ENCODE assay signal across 8 cellular contexts in the genomic region with DNA sequence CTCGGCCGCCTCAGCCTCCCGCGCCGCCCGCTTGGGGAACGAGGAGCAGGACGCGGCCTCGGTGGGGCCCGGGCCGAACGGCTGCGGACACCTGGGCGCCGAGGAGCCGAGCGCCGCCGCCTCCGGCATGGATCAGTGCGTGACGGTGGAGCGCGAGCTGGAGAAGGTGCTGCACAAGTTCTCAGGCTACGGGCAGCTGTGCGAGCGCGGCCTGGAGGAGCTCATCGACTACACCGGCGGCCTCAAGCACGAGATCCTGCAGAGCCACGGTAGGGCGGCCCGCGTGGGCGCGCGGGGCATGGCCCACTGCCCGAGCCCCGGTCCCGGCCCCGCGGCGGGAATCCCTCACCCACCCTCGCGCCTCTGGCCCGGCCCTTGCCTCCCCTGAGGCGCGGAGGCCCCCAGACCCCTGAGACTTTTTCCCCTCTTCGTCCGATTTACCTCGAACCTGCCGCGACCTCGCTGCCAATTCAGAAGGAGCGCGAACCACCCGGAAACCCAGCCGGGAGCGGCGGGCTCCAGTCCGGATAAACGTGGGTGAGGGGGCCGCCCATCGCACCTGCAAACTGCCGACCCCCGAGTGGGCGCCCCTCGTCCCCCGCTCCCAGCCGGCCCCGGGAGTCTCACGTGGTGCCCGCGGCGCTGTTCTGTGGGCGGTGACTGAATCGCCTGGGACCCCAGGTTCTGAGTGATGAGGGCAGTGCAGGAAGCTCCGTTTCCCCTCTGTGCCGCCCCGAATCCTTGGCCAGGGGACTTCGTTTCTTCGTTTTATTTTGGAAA. TPM values are rescaled to one million over a fixed set of nuclear protein-coding genes. Genes with fewer than 3 reads are reported as not detected.
A peak's percentile ranks its signal among the peaks of the same experiment; 100 is the strongest.
DNase-seq lines count a peak whose midpoint lies in the region; ATAC-seq, FAIRE-seq and TF ChIP-seq lines count a peak whose summit lies in the region.
"Not testable (repeated sequence)": the region's sequence is repeated elsewhere in the genome, so short reads cannot be mapped to it uniquely, and the experiment has no call there.

No MANE protein-coding gene starts in this region.

- TF ChIP-seq RAD21 in K562 (CRISPR knock-in tag; conservative IDR thresholded peaks at IDR 0.05 in 1 of 2, IDR thresholded peaks at IDR 0.05 in 1 of 2) = not testable (repeated sequence)

- H2BK120ac ChIP-seq in trophoblast cell (ENCODE audit: insufficient read depth, low read length, poor library complexity) = not testable (repeated sequence)

- DNase-seq in GM03348 (ENCODE audit: low spot score) = peak; percentile 9
- DNase-seq in HEK293T (ENCODE audit: extremely low spot score); LNCaP clone FGC (ENCODE audit: low read depth): not testable (repeated sequence)
- peak; percentile 8 to 30 (median 14) for DNase-seq in activated CD4-positive, CD25-positive, alpha-beta regulatory T cell (lab: John Stamatoyannopoulos, UW)
- peak in 1 of 4 experiments; percentile 50 for DNase-seq in K562 (ENCODE audit: extremely low read depth in 1 of 4, low spot score in 3 of 4)
- peak; percentile 44 to 79 (median 79) for DNase-seq in right cardiac atrium
- peak; percentile 29 to 57 for DNase-seq in trophoblast cell
- DNase-seq in superior temporal gyrus (ENCODE audit: extremely low spot score) = peak; percentile 21

- CTCF ChIA-PET in HEK293T (lab: Yijun Ruan, JAX); K562 (lab: Yijun Ruan, JAX; ENCODE audit: low intra/inter-chr PET ratio): not testable (repeated sequence)

- not testable (repeated sequence) for TF ChIP-seq CTCF in LNCaP clone FGC (IDR thresholded peaks at IDR 0.05; ENCODE audit: control insufficient read depth, extremely low read depth, insufficient read depth); K562 (IDR thresholded peaks at IDR 0.05 in 2 of 3, conservative IDR thresholded peaks at IDR 0.05 in 1 of 3; ENCODE audit: insufficient read depth in 2 of 3, low read depth in 1 of 3, low read length in 3 of 3)

- peak overlapping the region; percentile 75 for H3K14ac ChIP-seq in trophoblast cell (ENCODE audit: low read length)

- H3K27me3 ChIP-seq in K562 (ENCODE audit: control insufficient read depth in 2 of 2, insufficient read depth in 2 of 2, low read length in 2 of 2); right cardiac atrium (ENCODE audit: control insufficient read depth, insufficient read depth); trophoblast cell (ENCODE audit: insufficient read depth, low read length): not testable (repeated sequence)

- H2AK5ac ChIP-seq in trophoblast cell (ENCODE audit: low read length) = not testable (repeated sequence)

- H3K27ac ChIP-seq in K562 (ENCODE audit: extremely low read depth, low read depth, low read length) = peak overlapping the region; percentile 78; the same call in 2 of the 3 replicates
- peak overlapping the region; percentile 87 for H3K27ac ChIP-seq in right cardiac atrium (ENCODE audit: low read length)
- H3K27ac ChIP-seq in trophoblast cell (ENCODE audit: low read depth, low read length) = peak overlapping the region; percentile 74

- H3K4me3 ChIP-seq in LNCaP clone FGC (ENCODE audit: low read depth, low read length) (peak overlapping the region; percentile 59), K562 (peak overlapping the region; percentile 53), right cardiac atrium (ENCODE audit: low read length) (peak overlapping the region; percentile 72), trophoblast cell (ENCODE audit: low read depth, low read length) (peak overlapping the region; percentile 80)

- not testable (repeated sequence) for H3K4ac ChIP-seq in trophoblast cell (ENCODE audit: low read depth, low read length)

- WGBS in K562 (ENCODE audit: insufficient coverage, low coverage, missing lambda C conversion rate) = 1% methylated on average over 14 of the region's 85 CpGs
- under 1% methylated on average over 62 of the region's 85 CpGs for WGBS in right cardiac atrium
- WGBS in trophoblast cell (ENCODE audit: extremely low coverage, insufficient coverage, insufficient read length) = no CpG with 5 or more reads among the region's 85 CpGs

- H3K18ac ChIP-seq in trophoblast cell (ENCODE audit: low read length) = not testable (repeated sequence)

- H3K9ac ChIP-seq in K562 (ENCODE audit: insufficient read depth in 1 of 2, low read depth in 2 of 2, low read length in 2 of 2) = peak overlapping the region; percentile 63 to 95; a peak in 3 of 4 replicates
- peak overlapping the region; percentile 53 for H3K9ac ChIP-seq in trophoblast cell (ENCODE audit: low read length)

- H4K12ac ChIP-seq in trophoblast cell (ENCODE audit: low read depth, low read length) = not testable (repeated sequence)

- TF ChIP-seq EP300 in K562 (IDR thresholded peaks at IDR 0.05; ENCODE audit: low read length) = not testable (repeated sequence)

- H4K8ac ChIP-seq in trophoblast cell (ENCODE audit: low read depth, low read length) = not testable (repeated sequence)

- POLR2A ChIA-PET in HEK293T (lab: Yijun Ruan, JAX); K562 (lab: Yijun Ruan, JAX): not testable (repeated sequence)

- intact Hi-C loops in K562 (cut with micrococcal nuclease); right cardiac atrium (cut with DNase I): not testable (repeated sequence)

- H3K4me2 ChIP-seq in K562 (ENCODE audit: insufficient read depth, low read length) (peak overlapping the region; percentile 62), trophoblast cell (ENCODE audit: low read length) (peak overlapping the region; percentile 78)

- H4K91ac ChIP-seq in trophoblast cell (ENCODE audit: low read depth, low read length) = peak overlapping the region; percentile 62

- not testable (repeated sequence) for H3K79me1 ChIP-seq in trophoblast cell (ENCODE audit: low read length)

- not testable (repeated sequence) for H4K20me1 ChIP-seq in K562 (replicated peaks; ENCODE audit: control insufficient read depth, insufficient read depth, low read length)

- not testable (repeated sequence) for H3K9me3 ChIP-seq in K562 (replicated peaks; ENCODE audit: control insufficient read depth, insufficient read depth, low read depth, low read length); right cardiac atrium (ENCODE audit: control insufficient read depth, low read length); trophoblast cell (ENCODE audit: insufficient read depth, low read depth, low read length)

- not testable (repeated sequence) for BruUV-seq in K562 (replicated peaks; lab: Mats Ljungman, UMichigan)

- not testable (repeated sequence) for H3K23ac ChIP-seq in trophoblast cell (ENCODE audit: low read length)

- H2AFZ ChIP-seq in K562 (ENCODE audit: low read depth, low read length); trophoblast cell (ENCODE audit: insufficient read depth, low read length, poor library complexity): not testable (repeated sequence)

- H3K79me2 ChIP-seq in K562 (ENCODE audit: control insufficient read depth, insufficient read depth, low read length) = peaks cover 14% of the 10 kb centered on the region
- H3K79me2 ChIP-seq in trophoblast cell (ENCODE audit: control insufficient read depth, insufficient read depth, low read length, poor library complexity) = not testable (repeated sequence)

- peak overlapping the region; percentile 63 for H2BK5ac ChIP-seq in trophoblast cell (ENCODE audit: low read depth, low read length, poor library complexity)

- H3K9me1 ChIP-seq in K562 (ENCODE audit: control insufficient read depth, insufficient read depth, low read length) = not testable (repeated sequence)

- not testable (repeated sequence) for TF ChIP-seq POLR2A in K562 (conservative IDR thresholded peaks at IDR 0.05)

- peak; percentile 45 for ATAC-seq in K562
- peak; percentile 0 to 6 for ATAC-seq in right cardiac atrium

- not testable (repeated sequence) for FAIRE-seq in K562 (lab: Jason Lieb, UNC)

- H3K36me3 ChIP-seq in K562 (ENCODE audit: control insufficient read depth, insufficient read depth, low read length); trophoblast cell (ENCODE audit: control insufficient read depth in 1 of 2, insufficient read depth in 2 of 2, low read length in 2 of 2): not testable (repeated sequence)

- in situ Hi-C loops in K562 (cut with MboI) = not testable (repeated sequence)

- not testable (repeated sequence) for H2BK12ac ChIP-seq in trophoblast cell (ENCODE audit: low read length)

- not testable (repeated sequence) for H3K4me1 ChIP-seq in K562 (replicated peaks in 1 of 2; ENCODE audit: control insufficient read depth in 2 of 2, insufficient read depth in 2 of 2, low read length in 2 of 2); right cardiac atrium (ENCODE audit: control insufficient read depth, insufficient read depth, low read length); trophoblast cell (ENCODE audit: control insufficient read depth in 1 of 2, insufficient read depth in 2 of 2, low read length in 2 of 2)

TF ChIP-seq in HEK293T, 16 proteins besides CTCF, POLR2A, EP300 and RAD21:
- 0 out of 2 replicates have a peak, but pooled peaks have one; percentile 24 for TF ChIP-seq L3MBTL2 (conservative IDR thresholded peaks at IDR 0.05)
TF ChIP-seq in HEK293T: peak in this region for 1; not testable (repeated sequence) for 15.

TF ChIP-seq in K562, 482 proteins besides CTCF, POLR2A, EP300 and RAD21 (continues in another document):
- TF ChIP-seq POLR2G (IDR thresholded peaks at IDR 0.05; ENCODE audit: low read depth, low read length) = peak; percentile 10; the same call in 1 of the 2 replicates

RNA-seq across cellular contexts. Expression of a gene that starts 0.6 kb away (rescaled TPM):
- 6.2 and 11.8 TPM in 2 replicates for total RNA-seq in K562 (2011; cell fraction: chromatin; rRNA removed; ENCODE audit: low replicate concordance)
- total RNA-seq in K562 (2011; cell fraction: nucleolus; rRNA removed) = 5.0 and 6.4 TPM in 2 replicates
- 9.9 and 15.2 TPM in 2 replicates for total RNA-seq in K562 (2011; cell fraction: nucleoplasm; rRNA removed)
- total RNA-seq in K562 (2014; rRNA removed) = 34.1 and 35.6 TPM in 2 replicates
- 40.7 and 43.7 TPM in 2 replicates for total RNA-seq in K562 (2014; rRNA removed; fragmentation: Illumina TruSeq; extraction: Trizol)
- total RNA-seq in K562 (2015; rRNA removed; fragmentation: Illumina TruSeq; extraction: Trizol) = 31.4 and 38.8 TPM in 2 replicates
- total RNA-seq in K562 (2021) = 36.1 and 43.2 TPM in 2 replicates
- polyA plus RNA-seq in K562 (2011; rRNA removed) = 19.3 and 33.1 TPM in 2 replicates
- polyA plus RNA-seq in K562 (2011; cell fraction: cytosol; rRNA removed) = 15.4 and 20.2 TPM in 2 replicates
- polyA plus RNA-seq in K562 (2011; cell fraction: nucleus; rRNA removed) = 7.8 and 8.9 TPM in 2 replicates
- 16.3 and 16.6 TPM in 2 replicates for polyA plus RNA-seq in K562 (2012)
- 28.8 and 43.5 TPM in 2 replicates for polyA plus RNA-seq in K562 (2014; fragmentation: Illumina TruSeq; extraction: Trizol)
- polyA plus RNA-seq in K562 (2014; fragmentation: Nextera tagmentation; extraction: Ambion mirVana) = 10 to 100 TPM; 13.2 to 16.4 TPM
- polyA plus RNA-seq in K562 (2014; rRNA removed) = 19.4 and 23.4 TPM in 2 replicates
- 58.7 and 78.9 TPM in 2 replicates for polyA minus RNA-seq in K562 (2011; rRNA and poly(A)+ RNA removed)
- 25.3 and 48.9 TPM in 2 replicates for polyA minus RNA-seq in K562 (2011; cell fraction: cytosol; rRNA and poly(A)+ RNA removed)
- 7.8 and 10.0 TPM in 2 replicates for polyA minus RNA-seq in K562 (2011; cell fraction: nucleus; rRNA and poly(A)+ RNA removed)
- 10 to 100 TPM; 49.9 to 68.1 (median 65.2) TPM for total RNA-seq in right cardiac atrium
- 28.3 TPM for polyA plus RNA-seq in right cardiac atrium
- polyA plus RNA-seq in trophoblast cell (2013) = 13.5 and 15.5 TPM in 2 replicates
